ENCODE assay signal across 8 cellular contexts in genomic region chr7:24978837-24979469, GRCh38. TPM values are rescaled to one million over a fixed set of nuclear protein-coding genes. Genes with fewer than 3 reads are reported as not detected.
DNase-seq lines count a peak whose midpoint lies in the region; ATAC-seq and TF ChIP-seq lines count a peak whose summit lies in the region.

No MANE protein-coding gene starts in this region.

- peak overlapping the region; percentile 12 to 76 (median 76) for H3K9ac ChIP-seq in skeletal muscle tissue (ENCODE audit: low read depth in 1 of 3, low read length in 3 of 3)

- H3K9me3 ChIP-seq in right atrium auricular region (no peaks in the 10 kb centered on the region), skeletal muscle tissue (ENCODE audit: control insufficient read depth in 3 of 3, low read length in 3 of 3) (no peaks in the 10 kb centered on the region)

- no peaks in the 10 kb centered on the region for H3K27me3 ChIP-seq in right atrium auricular region
- H3K27me3 ChIP-seq in skeletal muscle tissue (ENCODE audit: control insufficient read depth in 3 of 3, insufficient read depth in 3 of 3, low read length in 3 of 3), result peaks cover 0 to 3% (median 0%) of the 10 kb centered on the region in 3 donors

- H3K36me3 ChIP-seq in right atrium auricular region, result no peaks in the 10 kb centered on the region
- H3K36me3 ChIP-seq in skeletal muscle tissue (ENCODE audit: control insufficient read depth in 3 of 3, insufficient read depth in 3 of 3, low read length in 3 of 3), result no peaks in the 10 kb centered on the region

- peak; percentile 54 for DNase-seq in DMS79 treated with DMSO at 0.1 percent for 48 hours (lab: John Stamatoyannopoulos, UW)
- DNase-seq in DMS79 (lab: John Stamatoyannopoulos, UW), result no peak
- peak; percentile 59 for DNase-seq in activated CD8-positive, alpha-beta memory T cell treated with anti-CD3 and anti-CD28 coated beads, Interleukin-2, amount 50 U/mL, for 48 hours
- no peak for DNase-seq in right atrium auricular region (ENCODE audit: low spot score)
- DNase-seq in NCI-H345 (lab: John Stamatoyannopoulos, UW), result no peak

- peak overlapping the region; percentile 64 to 91 for H3K4me3 ChIP-seq in right atrium auricular region
- peak overlapping the region; percentile 57 to 94 (median 75) for H3K4me3 ChIP-seq in skeletal muscle tissue (ENCODE audit: low read length in 3 of 3)

- H3K4me1 ChIP-seq in right atrium auricular region (peaks cover 0 to 18% of the 10 kb centered on the region in 2 donors), skeletal muscle tissue (ENCODE audit: control insufficient read depth in 3 of 3, insufficient read depth in 3 of 3, low read length in 3 of 3) (peaks cover 13 to 29% (median 19%) of the 10 kb centered on the region in 3 donors)

- ATAC-seq in HG03378 (IDR thresholded peaks at IDR 0.05; ENCODE audit: unreplicated experiment) (peak; percentile 5), HG02981 (IDR thresholded peaks at IDR 0.05; ENCODE audit: unreplicated experiment) (no peak)

- H3K27ac ChIP-seq in right atrium auricular region, result peak overlapping the region; percentile 92 to 93
- peak overlapping the region; percentile 48 for H3K27ac ChIP-seq in skeletal muscle tissue (ENCODE audit: low read depth, low read length)

- TF ChIP-seq CTCF in right atrium auricular region (IDR thresholded peaks at IDR 0.05), result no peak

RNA-seq across cellular contexts. Expression of gene OSBPL3, which starts 1.0 kb away (rescaled TPM):
- total RNA-seq in right atrium auricular region (1 to 10 TPM; 4.8 to 6.7 TPM), skeletal muscle tissue (2.6 TPM)

Comparison
In these comparisons a context has a peak if more than half of its experiments do, and no peak if none do; other contexts are left out.
1. DNase-seq: peak in DMS79 treated with DMSO at 0.1 percent for 48 hours (single experiment) and activated CD8-positive, alpha-beta memory T cell treated with anti-CD3 and anti-CD28 coated beads, Interleukin-2, amount 50 U/mL, for 48 hours (single experiment); none in DMS79 (single experiment), right atrium auricular region (single experiment) and NCI-H345 (single experiment).